ENCODE assay signal across 14 cellular contexts in the genomic region with DNA sequence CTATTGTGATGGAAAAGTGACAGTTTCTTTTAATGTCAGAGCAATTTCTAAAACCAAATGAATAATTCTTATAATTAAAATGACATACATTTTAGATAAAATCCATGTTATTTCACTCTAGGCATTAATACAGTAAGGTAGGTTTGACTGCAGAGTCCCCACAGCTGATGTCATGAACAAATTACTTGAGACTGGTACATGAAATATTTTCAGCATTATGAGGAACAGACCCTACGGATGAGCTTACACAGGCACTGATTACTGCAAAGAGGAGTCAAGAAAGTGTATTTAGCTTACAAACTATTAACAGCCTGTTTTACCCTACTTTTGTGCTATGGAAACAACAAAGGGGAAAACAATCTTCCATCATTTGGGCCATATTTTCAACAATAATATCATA. TPM values are rescaled to one million over a fixed set of nuclear protein-coding genes. Genes with fewer than 3 reads are reported as not detected.
"Had no signal": no experiment of that assay in that cellular context is flagged by ENCODE, and none has a peak within 500 bp of the region (broad histone marks: within the 10 kb centered on the region; RNA-seq: fewer than 3 reads in every experiment).

No MANE protein-coding gene starts in this region.

- DNase-seq: activated CD4-positive, alpha-beta T cell treated with anti-CD3 and anti-CD28 coated beads for 1 hour; activated CD4-positive, alpha-beta T cell treated with anti-CD3 and anti-CD28 coated beads, Interleukin-2, amount 50 U/mL, for 48 hours; activated CD8-positive, alpha-beta memory T cell treated with anti-CD3 and anti-CD28 coated beads, Interleukin-2, amount 10 ng/mL, durations not matched to agents 7 days and 5 days; activated effector memory CD4-positive, alpha-beta T cell treated with anti-CD3 and anti-CD28 coated beads, Interleukin-2, amount 50 U/mL, for 16 hours; activated naive CD8-positive, alpha-beta T cell treated with anti-CD3 and anti-CD28 coated beads for 36 hours; activated T-cell treated with anti-CD3 and anti-CD28 coated beads, Interleukin-2, amount 50 U/mL, for 24 hours; anterior cingulate cortex; effector CD8-positive, alpha-beta T cell; mucosa of descending colon; naive thymus-derived CD8-positive, alpha-beta T cell; nucleus accumbens; sigmoid colon; stimulated activated CD4-positive, alpha-beta T cell treated with anti-CD3 and anti-CD28 coated beads, Interleukin-12 subunit alpha, Interleukin-12 subunit beta, amount 100 ng/mL, for 4 hours; stimulated activated naive CD4-positive, alpha-beta T cell had no signal

- H3K4me3 ChIP-seq: mucosa of descending colon, sigmoid colon had no signal

- H3K27me3 ChIP-seq: sigmoid colon had no signal

- H3K9me3 ChIP-seq: mucosa of descending colon, sigmoid colon had no signal

- ATAC-seq: activated CD8-positive, alpha-beta memory T cell treated with anti-CD3 and anti-CD28 coated beads, Interleukin-2, amount 10 ng/mL, durations not matched to agents 7 days and 5 days; mucosa of descending colon; naive thymus-derived CD8-positive, alpha-beta T cell had no signal

RNA-seq across cellular contexts. Expression of gene COL1A2, which starts 8.9 kb away (rescaled TPM):
- total RNA-seq: naive thymus-derived CD8-positive, alpha-beta T cell had no signal
- polyA plus RNA-seq: naive thymus-derived CD8-positive, alpha-beta T cell had no signal
